8 cellular contexts compared by ENCODE assay signal in the genomic region with DNA sequence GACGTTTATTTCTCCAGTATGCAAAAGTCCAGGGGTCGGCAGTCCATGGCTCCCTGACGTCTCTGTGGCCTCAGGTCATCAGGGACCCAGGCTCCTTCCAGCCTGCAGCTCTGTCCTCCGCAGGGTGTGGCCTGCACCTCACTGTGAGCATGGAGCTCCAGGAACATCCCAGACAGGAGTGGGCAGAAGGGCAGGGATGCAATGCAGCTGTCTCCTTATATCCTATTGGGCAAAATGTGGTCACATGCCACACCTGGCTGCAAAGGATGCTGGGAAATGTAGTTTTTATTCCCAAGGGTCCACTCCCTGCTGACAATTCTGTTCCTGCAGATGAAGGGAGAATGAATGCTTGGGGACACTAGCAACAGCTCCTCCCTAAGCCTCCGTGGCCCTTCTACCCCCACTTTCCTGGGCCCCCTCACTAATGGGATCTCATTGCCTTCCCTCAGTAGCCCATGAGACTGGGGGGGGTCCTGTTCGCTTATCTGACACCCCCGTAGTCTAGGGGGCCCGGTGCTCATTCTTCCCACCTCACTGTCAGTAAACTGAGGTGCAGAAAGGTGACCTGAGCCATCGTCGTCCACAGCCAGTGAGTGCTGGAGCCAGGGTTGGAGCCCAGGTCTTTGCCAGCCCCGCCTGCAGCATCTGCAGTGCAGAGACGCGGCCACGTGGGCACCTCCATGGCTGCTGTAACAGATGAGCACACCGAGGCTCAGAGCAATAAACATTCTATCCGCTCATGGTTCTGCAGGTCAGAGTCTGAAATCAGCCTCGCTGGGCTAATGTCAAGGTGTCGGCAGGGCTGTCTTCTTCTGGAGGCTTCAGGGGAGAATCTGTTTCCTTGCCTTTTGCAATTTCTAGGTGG. TPM values are rescaled to one million over a fixed set of nuclear protein-coding genes. Genes with fewer than 3 reads are reported as not detected.
DNase-seq lines count a peak whose midpoint lies in the region; ATAC-seq and TF ChIP-seq lines count a peak whose summit lies in the region.

No MANE protein-coding gene starts in this region.

- POLR2A ChIA-PET in HEK293T (lab: Yijun Ruan, JAX) = no interaction called here
- POLR2A ChIA-PET in PC-3 (lab: Charles Lee; ENCODE audit: unreplicated experiment) = no interaction called here

- ATAC-seq in PC-3 = no peak
- no peak for ATAC-seq in HG03354 (IDR thresholded peaks at IDR 0.05; ENCODE audit: poor library complexity, severe bottlenecking, unreplicated experiment)
- no peak for ATAC-seq in GM18861 (IDR thresholded peaks at IDR 0.05; ENCODE audit: unreplicated experiment)
- no peak for ATAC-seq in GM19023 (IDR thresholded peaks at IDR 0.05; ENCODE audit: unreplicated experiment)

- no peaks in the 10 kb centered on the region for H3K9me2 ChIP-seq in PC-3 (replicated peaks; ENCODE audit: low read length)

- H3K27ac ChIP-seq in PC-3 (ENCODE audit: low read length) (no peak overlapping the region), fibroblast of lung (ENCODE audit: insufficient read depth, low read length) (no peak overlapping the region)

- CTCF ChIA-PET in HEK293T (lab: Yijun Ruan, JAX) (interaction anchor here (0.7 to 1.0 kb wide), 2 partner anchors 9 to 1040 kb away, joined by 3 to 6 read pairs; no protein-coding TSS in a partner anchor), PC-3 (lab: Charles Lee) (no interaction called here)

- intact Hi-C loops in PC-3 (cut with micrococcal nuclease) = loop anchor here (5.0 kb wide), 1 partner anchor 166 kb away; the partner anchor contains the start of gene TBC1D14

- no TSS peak for BruUV-seq in PC-3 (replicated peaks; lab: Mats Ljungman, UMichigan)

- no peak for TF ChIP-seq CTCF in PC-3 (conservative IDR thresholded peaks at IDR 0.05; ENCODE audit: low read depth, low read length)
- TF ChIP-seq CTCF in fibroblast of lung (conservative IDR thresholded peaks at IDR 0.05 in 1 of 2, IDR thresholded peaks at IDR 0.05 in 1 of 2; ENCODE audit: low read depth in 1 of 2, low read length in 2 of 2) = no peak

- H2AFZ ChIP-seq in PC-3 (ENCODE audit: low read length) (no peak overlapping the region), fibroblast of lung (ENCODE audit: low read length) (no peak overlapping the region)

- H3K4me3 ChIP-seq in PC-3 (ENCODE audit: low read length) = no peak overlapping the region
- H3K4me3 ChIP-seq in fibroblast of lung (replicated peaks in 1 of 4; ENCODE audit: control extremely low read depth in 1 of 4, insufficient read depth in 1 of 4, low read depth in 3 of 4, low read length in 4 of 4) = no peak overlapping the region

- H3K4me2 ChIP-seq in PC-3 (ENCODE audit: low read length) = no peak overlapping the region
- no peak overlapping the region for H3K4me2 ChIP-seq in fibroblast of lung (ENCODE audit: extremely low read depth, insufficient read depth, low read length)

- H3K9me3 ChIP-seq in PC-3 (ENCODE audit: low read length) (no peaks in the 10 kb centered on the region), fibroblast of lung (ENCODE audit: control insufficient read depth, insufficient read depth, low read depth, low read length) (no peaks in the 10 kb centered on the region)

- DNase-seq in DMS 273 (lab: John Stamatoyannopoulos, UW; ENCODE audit: unreplicated experiment) (peak; percentile 78), HEK293T (ENCODE audit: extremely low spot score) (peak; percentile 79), PC-3 (peak; percentile 67), fibroblast of lung (ENCODE audit: low read depth in 2 of 2) (peak; percentile 33 to 50), NCI-H446 treated with DMSO at 0.1 percent for 48 hours (lab: John Stamatoyannopoulos, UW) (no peak)

- H3K4me1 ChIP-seq in PC-3 (ENCODE audit: insufficient read depth, low read length) (peaks cover 12% of the 10 kb centered on the region), fibroblast of lung (ENCODE audit: control insufficient read depth, extremely low read depth, insufficient read depth, low read length) (peaks cover 4% of the 10 kb centered on the region)

- no peaks in the 10 kb centered on the region for H3K27me3 ChIP-seq in PC-3 (ENCODE audit: low read length)
- no peaks in the 10 kb centered on the region for H3K27me3 ChIP-seq in fibroblast of lung (ENCODE audit: control insufficient read depth, insufficient read depth, low read length)

- no peak overlapping the region for H3K9ac ChIP-seq in PC-3 (ENCODE audit: low read length)
- H3K9ac ChIP-seq in fibroblast of lung (ENCODE audit: insufficient read depth, low read length) = no peak overlapping the region

- H3K36me3 ChIP-seq in PC-3 (ENCODE audit: low read depth, low read length) (no peaks in the 10 kb centered on the region), fibroblast of lung (ENCODE audit: control insufficient read depth, insufficient read depth, low read length) (no peaks in the 10 kb centered on the region)

- H4K20me1 ChIP-seq in PC-3 (ENCODE audit: low read length) (no peaks in the 10 kb centered on the region), fibroblast of lung (ENCODE audit: control insufficient read depth, extremely low read depth, insufficient read depth, low read length) (no peaks in the 10 kb centered on the region)

- H3F3A ChIP-seq in PC-3 (ENCODE audit: low read length, unreplicated experiment) = no peaks in the 10 kb centered on the region

- no peaks in the 10 kb centered on the region for H3K79me2 ChIP-seq in PC-3 (ENCODE audit: low read length)
- H3K79me2 ChIP-seq in fibroblast of lung (ENCODE audit: control insufficient read depth, insufficient read depth, low read length) = no peaks in the 10 kb centered on the region

TF ChIP-seq in HEK293T, 16 proteins besides CTCF, POLR2A, EP300 and RAD21:
- TF ChIP-seq BHLHE40 (IDR thresholded peaks at IDR 0.05; ENCODE audit: borderline replicate concordance) (no peak), FOXM1 (IDR thresholded peaks at IDR 0.05; ENCODE audit: borderline replicate concordance) (no peak), HDGF (IDR thresholded peaks at IDR 0.05; ENCODE audit: borderline replicate concordance) (no peak), PKNOX1 (IDR thresholded peaks at IDR 0.05) (no peak), FOXK2 (IDR thresholded peaks at IDR 0.05) (no peak), ZNF384 (IDR thresholded peaks at IDR 0.05) (no peak), ARNT (IDR thresholded peaks at IDR 0.05) (no peak), SUZ12 (IDR thresholded peaks at IDR 0.05) (no peak), ELF4 (IDR thresholded peaks at IDR 0.05) (no peak)

RNA-seq across cellular contexts. Expression of gene GRPEL1, which starts 5.9 kb away (rescaled TPM):
- 74.5 and 121 TPM in 2 replicates for total RNA-seq in PC-3 (2014; rRNA removed)
- 16.3 and 20.8 TPM in 2 replicates for total RNA-seq in fibroblast of lung
- polyA plus RNA-seq in fibroblast of lung = 42.7 and 49.1 TPM in 2 replicates
- 39.1 and 45.2 TPM in 2 replicates for polyA plus RNA-seq in fibroblast of lung (2012)
- 6.6 and 6.7 TPM in 2 replicates for polyA minus RNA-seq in fibroblast of lung (ENCODE audit: low replicate concordance)

RNA-seq across cellular contexts. Expression of gene TADA2B, which starts 30.6 kb away (rescaled TPM):
- 14.7 and 16.5 TPM in 2 replicates for total RNA-seq in PC-3 (2014; rRNA removed)
- 10.0 and 12.6 TPM in 2 replicates for total RNA-seq in fibroblast of lung
- 8.0 and 8.5 TPM in 2 replicates for polyA plus RNA-seq in fibroblast of lung
- 11.4 and 12.8 TPM in 2 replicates for polyA plus RNA-seq in fibroblast of lung (2012)
- 8.7 and 10.4 TPM in 2 replicates for polyA minus RNA-seq in fibroblast of lung (ENCODE audit: low replicate concordance)
